In genomic region chr16:2520784-2521577, GRCh38 we compare ENCODE assay signal across 8 cellular contexts. TPM values are rescaled to one million over a fixed set of nuclear protein-coding genes. Genes with fewer than 3 reads are reported as not detected.
DNase-seq lines count a peak whose midpoint lies in the region; ATAC-seq, FAIRE-seq and TF ChIP-seq lines count a peak whose summit lies in the region.

No MANE protein-coding gene starts in this region.

- H3K4me3 Mint-ChIP-seq in activated T-cell treated with anti-CD3 and anti-CD28 coated beads, Interleukin-2, amount 50 U/mL, for 24 hours = peak overlapping the region; percentile 86

- H3K27ac Mint-ChIP-seq in activated T-cell treated with anti-CD3 and anti-CD28 coated beads, Interleukin-2, amount 50 U/mL, for 24 hours = peak overlapping the region; percentile 95

- no peak for TF ChIP-seq CTCF in fibroblast of pulmonary artery (IDR thresholded peaks at IDR 0.05; ENCODE audit: low read length, missing control alignments)
- peak; percentile 45 for TF ChIP-seq CTCF in neutrophil (IDR thresholded peaks at IDR 0.05)

- H3K36me3 ChIP-seq in KOPT-K1 (ENCODE audit: insufficient read depth, low read length) (peaks cover 48% of the 10 kb centered on the region), neutrophil (peaks cover 33% of the 10 kb centered on the region)

- H3K27ac ChIP-seq in KOPT-K1 (ENCODE audit: low read depth, low read length, poor library complexity, severe bottlenecking) (peak overlapping the region; percentile 50), neutrophil (peak overlapping the region; percentile 100)

- H3K4me1 Mint-ChIP-seq in activated T-cell treated with anti-CD3 and anti-CD28 coated beads, Interleukin-2, amount 50 U/mL, for 24 hours (ENCODE audit: low read depth) = peaks cover 49% of the 10 kb centered on the region

- peaks cover 79 to 83% of the 10 kb centered on the region in 2 experiments for H3K4me1 ChIP-seq in neutrophil (ENCODE audit: control insufficient read depth in 1 of 2, insufficient read depth in 1 of 2, low read depth in 1 of 2, low read length in 1 of 2)

- no peaks in the 10 kb centered on the region for H3K9me3 Mint-ChIP-seq in activated T-cell treated with anti-CD3 and anti-CD28 coated beads, Interleukin-2, amount 50 U/mL, for 24 hours

- no peaks in the 10 kb centered on the region for H3K9me3 ChIP-seq in KOPT-K1 (ENCODE audit: insufficient read depth, low read length, poor library complexity, severe bottlenecking)
- no peaks in the 10 kb centered on the region for H3K9me3 ChIP-seq in neutrophil

- no peak for ATAC-seq in GM18868 (IDR thresholded peaks at IDR 0.05; ENCODE audit: unreplicated experiment)

- DNase-seq in GM12891 (ENCODE audit: insufficient read length, low spot score) = peak; percentile 78
- DNase-seq in activated T-cell treated with anti-CD3 and anti-CD28 coated beads, Interleukin-2, amount 50 U/mL, for 24 hours = peak; percentile 60
- DNase-seq in fibroblast of pulmonary artery (ENCODE audit: low read depth) = no peak
- no peak for DNase-seq in KG1 (lab: John Stamatoyannopoulos, UW)
- no peak for DNase-seq in NCI-H82 treated with DMSO at 0.1 percent for 48 hours (lab: John Stamatoyannopoulos, UW; ENCODE audit: unreplicated experiment)

- peaks cover 64% of the 10 kb centered on the region for H3K36me3 Mint-ChIP-seq in activated T-cell treated with anti-CD3 and anti-CD28 coated beads, Interleukin-2, amount 50 U/mL, for 24 hours (ENCODE audit: low read depth)

- peak overlapping the region; percentile 76 for H3K4me3 ChIP-seq in fibroblast of pulmonary artery (replicated peaks; ENCODE audit: low read depth, low read length)
- H3K4me3 ChIP-seq in neutrophil (ENCODE audit: low read depth in 1 of 2, low read length in 1 of 2) = peak overlapping the region; percentile 73 to 77

- peak; percentile 72 for FAIRE-seq in GM12891 (lab: Jason Lieb, UNC)

- no peaks in the 10 kb centered on the region for H3K27me3 ChIP-seq in neutrophil

- no peak for TF ChIP-seq POLR2A in GM12891 (IDR thresholded peaks at IDR 0.05; ENCODE audit: low read depth, low read length)

- H3K27me3 Mint-ChIP-seq in activated T-cell treated with anti-CD3 and anti-CD28 coated beads, Interleukin-2, amount 50 U/mL, for 24 hours = no peaks in the 10 kb centered on the region

TF ChIP-seq in GM12891, 5 proteins besides CTCF, POLR2A, EP300 and RAD21:
- TF ChIP-seq TAF1 (IDR thresholded peaks at IDR 0.05; ENCODE audit: low read depth, low read length) (no peak), SPI1 (IDR thresholded peaks at IDR 0.05; ENCODE audit: low read depth, low read length) (peak; percentile 64), POU2F2 (IDR thresholded peaks at IDR 0.05; ENCODE audit: low read depth, low read length) (no peak), POLR2AphosphoS5 (IDR thresholded peaks at IDR 0.05; ENCODE audit: low read depth, low read length) (0 out of 2 replicates have a peak, but pooled peaks have one; percentile 14), PAX5 (IDR thresholded peaks at IDR 0.05; ENCODE audit: insufficient read depth, low read length, severe bottlenecking) (no peak)

RNA-seq across cellular contexts. Expression of gene AMDHD2, which starts 0.8 kb away (rescaled TPM):
- 14.2 TPM for polyA plus RNA-seq in GM12891 (2012; ENCODE audit: low read depth, missing spikeins)

RNA-seq across cellular contexts. Expression of gene ATP6V0C, which starts 7.2 kb away (rescaled TPM):
- 103 TPM for polyA plus RNA-seq in GM12891 (2012; ENCODE audit: low read depth, missing spikeins)

RNA-seq across cellular contexts. Expression of gene CEMP1, which starts 10.2 kb away (rescaled TPM):
- polyA plus RNA-seq in GM12891 (2012; ENCODE audit: low read depth, missing spikeins) = 2.6 TPM

RNA-seq across cellular contexts. Expression of gene PDPK1, which starts 16.8 kb away (rescaled TPM):
- polyA plus RNA-seq in GM12891 (2012; ENCODE audit: low read depth, missing spikeins) = 12.6 TPM

RNA-seq across cellular contexts. Expression of gene TBC1D24, which starts 46.1 kb away (rescaled TPM):
- polyA plus RNA-seq in GM12891 (2012; ENCODE audit: low read depth, missing spikeins) = 1.1 TPM

Comparison
In these comparisons a context has a peak if more than half of its experiments do, and no peak if none do; other contexts are left out.
1. DNase-seq: peak in GM12891 (single experiment) and activated T-cell treated with anti-CD3 and anti-CD28 coated beads, Interleukin-2, amount 50 U/mL, for 24 hours (single experiment); none in fibroblast of pulmonary artery (single experiment), KG1 (single experiment) and NCI-H82 treated with DMSO at 0.1 percent for 48 hours (single experiment).